23 cellular contexts compared by ENCODE assay signal in the genomic region with DNA sequence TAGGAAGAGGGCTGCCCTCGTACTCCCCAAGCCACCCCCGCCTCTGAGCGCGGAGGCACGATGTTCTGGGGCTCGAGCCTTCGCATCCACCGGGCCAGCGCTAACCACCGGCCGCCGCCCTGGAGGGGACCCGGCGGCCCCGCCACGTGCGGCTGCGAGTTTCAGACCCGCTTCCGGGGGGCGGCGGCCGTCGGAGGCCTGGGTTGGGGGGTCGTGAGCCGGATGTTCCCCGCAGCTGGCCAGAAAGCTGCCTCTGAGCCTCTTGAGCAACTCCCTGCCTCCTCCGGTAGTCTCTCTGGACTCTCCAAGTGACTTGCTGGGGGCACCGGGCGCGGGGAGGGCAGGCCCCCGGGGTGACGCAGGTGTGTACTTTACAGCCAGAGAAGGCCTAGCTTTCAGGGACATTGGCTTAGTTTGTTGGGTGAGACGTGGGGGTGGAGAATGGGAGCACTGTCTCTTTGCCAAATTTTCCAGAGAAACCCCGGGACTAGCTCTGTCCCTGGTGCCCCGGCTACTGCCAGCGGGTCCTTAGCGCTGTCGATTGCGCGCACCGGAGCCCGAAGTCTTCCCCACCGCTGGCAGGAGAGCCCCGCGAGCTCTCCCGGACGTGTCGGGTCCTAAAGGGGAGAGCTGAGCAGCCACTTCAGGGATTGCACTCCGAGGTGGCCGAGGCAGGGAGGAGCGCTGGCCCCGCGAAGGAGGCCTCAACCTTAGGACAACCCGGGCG. TPM values are rescaled to one million over a fixed set of nuclear protein-coding genes. Genes with fewer than 3 reads are reported as not detected.
A peak's percentile ranks its signal among the peaks of the same experiment; 100 is the strongest.
DNase-seq lines count a peak whose midpoint lies in the region; ATAC-seq and TF ChIP-seq lines count a peak whose summit lies in the region.
"Had no signal": no experiment of that assay in that cellular context is flagged by ENCODE, and none has a peak within 500 bp of the region (broad histone marks: within the 10 kb centered on the region; RNA-seq: fewer than 3 reads in every experiment).

No MANE protein-coding gene starts in this region.

- DNase-seq in endothelial cell (ENCODE audit: low spot score) (peak; percentile 35), left kidney (ENCODE audit: low read depth, low spot score) (peak; percentile 68), type B pancreatic cell (ENCODE audit: extremely low spot score, unreplicated experiment) (no peak), NCI-H69 (lab: John Stamatoyannopoulos, UW) (no peak), brain microvascular endothelial cell (no peak)
- DNase-seq: activated naive CD8-positive, alpha-beta T cell treated with anti-CD3 and anti-CD28 coated beads for 36 hours; AML-193; dermis blood vessel endothelial cell; HCEC 1CT; MM.1S; naive B cell; NCI-H1694; NCI-H2227 treated with DMSO at 0.1 percent for 48 hours; posterior cingulate gyrus; stimulated activated naive CD8-positive, alpha-beta T cell treated with anti-CD3 and anti-CD28 coated beads, Interleukin-15, Interleukin-2, amounts not matched to agents 100 U/mL and 50 U/mL, for 24 hours had no signal

- peak overlapping the region; percentile 34 for H3K9ac ChIP-seq in HUES6 (ENCODE audit: low read length)

- H3K27me3 ChIP-seq in HUES6 (ENCODE audit: control insufficient read depth, insufficient read depth, low read length) (peaks cover 86% of the 10 kb centered on the region), brain microvascular endothelial cell (replicated peaks) (peaks cover 65% of the 10 kb centered on the region)

- no peaks in the 10 kb centered on the region for H3K9me3 ChIP-seq in HUES6 (ENCODE audit: control insufficient read depth, insufficient read depth, low read depth, low read length)
- H3K9me3 ChIP-seq: gastroesophageal sphincter, tibial nerve had no signal

- H3K27ac Mint-ChIP-seq in endothelial cell (ENCODE audit: unreplicated experiment) (no peak overlapping the region), type B pancreatic cell (no peak overlapping the region)
- H3K27ac Mint-ChIP-seq: activated naive CD8-positive, alpha-beta T cell treated with anti-CD3 and anti-CD28 coated beads for 36 hours; IgD-negative memory B cell had no signal

- no peak for ATAC-seq in SK-N-SH treated with all-trans-retinoic acid at 6 μM for 48 hours
- ATAC-seq: gastroesophageal sphincter; Panc1; stimulated activated naive CD8-positive, alpha-beta T cell treated with anti-CD3 and anti-CD28 coated beads, Interleukin-15, Interleukin-2, amounts not matched to agents 100 U/mL and 50 U/mL, for 24 hours had no signal

- in situ Hi-C loops in brain microvascular endothelial cell (cut with HindIII; ENCODE audit: low pct_ligation_motif_present, low sequenced_read_pairs): no loop called here

- TF ChIP-seq CTCF in endothelial cell (IDR thresholded peaks at IDR 0.05; ENCODE audit: unreplicated experiment): no peak
- no peak for TF ChIP-seq CTCF in type B pancreatic cell (conservative IDR thresholded peaks at IDR 0.05)
- no peak for TF ChIP-seq CTCF in brain microvascular endothelial cell (IDR thresholded peaks at IDR 0.05; ENCODE audit: low read depth, low read length, missing control alignments)

- H3K9me3 Mint-ChIP-seq in endothelial cell (ENCODE audit: unreplicated experiment) (no peaks in the 10 kb centered on the region), type B pancreatic cell (no peaks in the 10 kb centered on the region)
- H3K9me3 Mint-ChIP-seq: activated naive CD8-positive, alpha-beta T cell treated with anti-CD3 and anti-CD28 coated beads for 36 hours had no signal

- H3K4me3 ChIP-seq in HUES6 (ENCODE audit: low read depth, low read length): peak overlapping the region; percentile 56
- no peak overlapping the region for H3K4me3 ChIP-seq in brain microvascular endothelial cell (ENCODE audit: low read depth, low read length)
- H3K4me3 ChIP-seq: gastroesophageal sphincter, skin epidermis, tibial nerve had no signal

- no peak overlapping the region for H3K4me3 Mint-ChIP-seq in endothelial cell (ENCODE audit: unreplicated experiment)
- H3K4me3 Mint-ChIP-seq in type B pancreatic cell: peak overlapping the region; percentile 41

- H3K27me3 Mint-ChIP-seq in endothelial cell (ENCODE audit: unreplicated experiment) (peaks cover 12% of the 10 kb centered on the region), type B pancreatic cell (peaks cover 92% of the 10 kb centered on the region)

- H3K4me1 ChIP-seq in HUES6 (ENCODE audit: control insufficient read depth, insufficient read depth, low read length): peaks cover 37% of the 10 kb centered on the region

- H3K4me1 Mint-ChIP-seq in endothelial cell (ENCODE audit: unreplicated experiment) (peaks cover 28% of the 10 kb centered on the region), type B pancreatic cell (ENCODE audit: unreplicated experiment) (no peaks in the 10 kb centered on the region)

- peaks cover 4% of the 10 kb centered on the region for H3K36me3 Mint-ChIP-seq in endothelial cell (ENCODE audit: low read depth, unreplicated experiment)
- H3K36me3 Mint-ChIP-seq in type B pancreatic cell: no peaks in the 10 kb centered on the region
- H3K36me3 Mint-ChIP-seq: activated naive CD8-positive, alpha-beta T cell treated with anti-CD3 and anti-CD28 coated beads for 36 hours; naive B cell had no signal

- H3K27ac ChIP-seq in HUES6 (ENCODE audit: low read depth, low read length): no peak overlapping the region
- H3K27ac ChIP-seq in brain microvascular endothelial cell: no peak overlapping the region
- H3K27ac ChIP-seq: gastroesophageal sphincter, skin epidermis, tibial nerve had no signal

- no peaks in the 10 kb centered on the region for H3K36me3 ChIP-seq in HUES6 (ENCODE audit: control insufficient read depth, insufficient read depth, low read length)
- H3K36me3 ChIP-seq in brain microvascular endothelial cell (replicated peaks): no peaks in the 10 kb centered on the region
- H3K36me3 ChIP-seq: gastroesophageal sphincter, tibial nerve had no signal

TF ChIP-seq in SK-N-SH treated with all-trans-retinoic acid at 6 μM for 48 hours, 23 proteins besides CTCF, POLR2A, EP300 and RAD21:
- no peak for TF ChIP-seq ARNTL (CRISPR knock-in tag; IDR thresholded peaks at IDR 0.05; ENCODE audit: borderline replicate concordance, low read depth)
TF ChIP-seq in SK-N-SH treated with all-trans-retinoic acid at 6 μM for 48 hours: peak in this region for 0.

RNA-seq across cellular contexts. Expression of gene OTX2, which starts 15.6 kb away (rescaled TPM):
- total RNA-seq in endothelial cell (ENCODE audit: unreplicated experiment): 12.0 TPM
- total RNA-seq in type B pancreatic cell (ENCODE audit: low replicate concordance): 0.22 TPM in 1 of 2 replicates, not detected in the other
- total RNA-seq: activated naive CD8-positive, alpha-beta T cell treated with anti-CD3 and anti-CD28 coated beads for 36 hours; dermis blood vessel endothelial cell; gastroesophageal sphincter; SK-MEL-5; tibial nerve had no signal

Comparison
In these comparisons a context has a peak if more than half of its experiments do, and no peak if none do; other contexts are left out.
1. DNase-seq: peak in endothelial cell (single experiment) and left kidney (single experiment); none in type B pancreatic cell (single experiment), NCI-H69 (single experiment) and brain microvascular endothelial cell (single experiment).
2. RNA of gene OTX2, which starts 15.6 kb away (total RNA-seq): 12.0 TPM in endothelial cell (single experiment); 0.22 TPM in type B pancreatic cell; every median in the first group is over 10 times any median in the second.